Comparison of ENCODE assay signal across 21 cellular contexts in the genomic region with DNA sequence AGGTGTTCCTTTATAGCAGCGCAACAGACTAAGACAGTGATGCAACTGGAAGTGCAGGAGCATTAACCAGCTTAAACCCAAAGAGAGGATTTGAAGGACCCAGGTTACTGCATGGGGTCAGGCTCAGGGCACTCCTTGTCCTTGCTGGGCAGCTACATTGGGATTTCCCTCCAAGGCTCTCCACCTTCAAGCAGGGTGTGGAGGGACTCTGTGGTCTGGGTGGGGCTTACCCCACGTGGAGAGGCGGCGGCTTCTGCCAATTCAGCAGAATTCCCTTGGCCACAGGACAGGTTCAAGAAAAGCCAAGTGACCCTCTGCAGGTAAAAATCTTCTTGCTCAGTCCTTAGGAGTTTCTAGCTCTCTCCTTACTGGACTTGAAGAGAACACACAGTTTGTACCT. TPM values are rescaled to one million over a fixed set of nuclear protein-coding genes. Genes with fewer than 3 reads are reported as not detected.
DNase-seq lines count a peak whose midpoint lies in the region; ATAC-seq and TF ChIP-seq lines count a peak whose summit lies in the region.
"Had no signal": no experiment of that assay in that cellular context is flagged by ENCODE, and none has a peak within 500 bp of the region (broad histone marks: within the 10 kb centered on the region; RNA-seq: fewer than 3 reads in every experiment).

No MANE protein-coding gene starts in this region.

- H3K27ac Mint-ChIP-seq in activated CD4-positive, alpha-beta T cell treated with anti-CD3 and anti-CD28 coated beads for 36 hours = peak overlapping the region; percentile 73
- peak overlapping the region; percentile 37 for H3K27ac Mint-ChIP-seq in activated naive CD8-positive, alpha-beta T cell treated with anti-CD3 and anti-CD28 coated beads, Interleukin-2, amount 50 U/mL, for 24 hours
- no peak overlapping the region for H3K27ac Mint-ChIP-seq in activated naive CD4-positive, alpha-beta T cell treated with anti-CD3 and anti-CD28 coated beads for 36 hours

- H3K4me3 Mint-ChIP-seq in activated CD4-positive, alpha-beta T cell treated with anti-CD3 and anti-CD28 coated beads for 36 hours = no peak overlapping the region
- no peak overlapping the region for H3K4me3 Mint-ChIP-seq in activated naive CD8-positive, alpha-beta T cell treated with anti-CD3 and anti-CD28 coated beads, Interleukin-2, amount 50 U/mL, for 24 hours
- H3K4me3 Mint-ChIP-seq in activated naive CD4-positive, alpha-beta T cell treated with anti-CD3 and anti-CD28 coated beads for 36 hours = no peak overlapping the region
- H3K4me3 Mint-ChIP-seq: CD14-positive monocyte had no signal

- intact Hi-C loops in activated CD4-positive, alpha-beta T cell treated with anti-CD3 and anti-CD28 coated beads for 36 hours (cut with DNase I, micrococcal nuclease) = no loop called here
- intact Hi-C loops in lower lobe of right lung (cut with DNase I) = no loop called here
- intact Hi-C loops in activated naive CD4-positive, alpha-beta T cell treated with anti-CD3 and anti-CD28 coated beads for 36 hours (cut with micrococcal nuclease) = no loop called here

- H3K4me2 ChIP-seq in BLaER1 treated with 17β-estradiol and CSF1 and Interleukin-3, amounts not matched to agents 10 nM and 100 nM = peak overlapping the region in 10 of 11 experiments; percentile 15 to 87 (median 74); a peak in 16 of 22 replicates

- H3K4me1 Mint-ChIP-seq in activated CD4-positive, alpha-beta T cell treated with anti-CD3 and anti-CD28 coated beads for 36 hours = peaks cover 48% of the 10 kb centered on the region
- peaks cover 61% of the 10 kb centered on the region for H3K4me1 Mint-ChIP-seq in activated naive CD8-positive, alpha-beta T cell treated with anti-CD3 and anti-CD28 coated beads, Interleukin-2, amount 50 U/mL, for 24 hours
- peaks cover 65% of the 10 kb centered on the region for H3K4me1 Mint-ChIP-seq in activated naive CD4-positive, alpha-beta T cell treated with anti-CD3 and anti-CD28 coated beads for 36 hours (ENCODE audit: low read depth)

- no peak for DNase-seq in activated CD4-positive, alpha-beta T cell treated with anti-CD3 and anti-CD28 coated beads for 36 hours
- no peak for DNase-seq in activated CD4-positive, alpha-beta T cell treated with anti-CD3 and anti-CD28 coated beads, Interleukin-2, amount 50 U/mL, for 48 hours
- no peak for DNase-seq in activated naive CD8-positive, alpha-beta T cell treated with anti-CD3 and anti-CD28 coated beads, Interleukin-2, amount 50 U/mL, for 24 hours
- DNase-seq in lower lobe of right lung (no peak), NAMALWA (ENCODE audit: low spot score) (no peak)
- no peak for DNase-seq in activated naive CD4-positive, alpha-beta T cell treated with anti-CD3 and anti-CD28 coated beads for 36 hours
- DNase-seq: 8988T; DMS53; GDM1; NCI-H1092 treated with DMSO at 0.1 percent for 48 hours; NCI-H146; NCI-H2029 treated with DMSO at 0.1 percent for 48 hours; NCI-H226; NCI-H510A treated with DMSO at 0.1 percent for 48 hours; NCI-H774; NK-92 treated with Interleukin-12 subunit alpha and Interleukin-12 subunit beta, amount 100 ng/mL, for 24 hours; SJCRH30 had no signal

- POLR2A ChIA-PET in activated CD4-positive, alpha-beta T cell treated with anti-CD3 and anti-CD28 coated beads for 36 hours (lab: Charles Lee) = no interaction called here

- no peak overlapping the region; a peak in 2 of 22 replicates for H3K27ac ChIP-seq in BLaER1 treated with 17β-estradiol and CSF1 and Interleukin-3, amounts not matched to agents 10 nM and 100 nM
- no peak overlapping the region for H3K27ac ChIP-seq in lower lobe of right lung
- H3K27ac ChIP-seq: SJCRH30 had no signal

- H3K9ac ChIP-seq in BLaER1 treated with 17β-estradiol and CSF1 and Interleukin-3, amounts not matched to agents 10 nM and 100 nM = no peak overlapping the region

- H3K27me3 Mint-ChIP-seq in activated CD4-positive, alpha-beta T cell treated with anti-CD3 and anti-CD28 coated beads for 36 hours = no peaks in the 10 kb centered on the region
- H3K27me3 Mint-ChIP-seq in activated naive CD8-positive, alpha-beta T cell treated with anti-CD3 and anti-CD28 coated beads, Interleukin-2, amount 50 U/mL, for 24 hours = no peaks in the 10 kb centered on the region
- no peaks in the 10 kb centered on the region for H3K27me3 Mint-ChIP-seq in activated naive CD4-positive, alpha-beta T cell treated with anti-CD3 and anti-CD28 coated beads for 36 hours (ENCODE audit: low read depth)

- no peak for ATAC-seq in activated CD4-positive, alpha-beta T cell treated with anti-CD3 and anti-CD28 coated beads for 36 hours
- ATAC-seq in activated naive CD8-positive, alpha-beta T cell treated with anti-CD3 and anti-CD28 coated beads, Interleukin-2, amount 50 U/mL, for 24 hours = no peak
- ATAC-seq in lower lobe of right lung (peak; percentile 33 to 84), HG02798 (IDR thresholded peaks at IDR 0.05; ENCODE audit: poor library complexity, unreplicated experiment) (no peak)
- ATAC-seq: Panc1 had no signal

- H3K4me3 ChIP-seq in BLaER1 treated with 17β-estradiol and CSF1 and Interleukin-3, amounts not matched to agents 10 nM and 100 nM = no peak overlapping the region
- no peak overlapping the region for H3K4me3 ChIP-seq in lower lobe of right lung
- H3K4me3 ChIP-seq: SJCRH30 had no signal

- TF ChIP-seq CTCF in lower lobe of right lung (IDR thresholded peaks at IDR 0.05) = no peak

- no peaks in the 10 kb centered on the region for H3K9me3 Mint-ChIP-seq in activated CD4-positive, alpha-beta T cell treated with anti-CD3 and anti-CD28 coated beads for 36 hours (ENCODE audit: low read depth)
- H3K9me3 Mint-ChIP-seq in activated naive CD8-positive, alpha-beta T cell treated with anti-CD3 and anti-CD28 coated beads, Interleukin-2, amount 50 U/mL, for 24 hours = no peaks in the 10 kb centered on the region
- no peaks in the 10 kb centered on the region for H3K9me3 Mint-ChIP-seq in activated naive CD4-positive, alpha-beta T cell treated with anti-CD3 and anti-CD28 coated beads for 36 hours

- H3K4me1 ChIP-seq in BLaER1 treated with 17β-estradiol and CSF1 and Interleukin-3, amounts not matched to agents 10 nM and 100 nM = peaks cover 33 to 57% (median 53%) of the 10 kb centered on the region in 10 experiments
- H3K4me1 ChIP-seq in lower lobe of right lung = peaks cover 9% of the 10 kb centered on the region
- H3K4me1 ChIP-seq: SJCRH30 had no signal

- H4K20me1 ChIP-seq in BLaER1 treated with 17β-estradiol and CSF1 and Interleukin-3, amounts not matched to agents 10 nM and 100 nM = peaks cover 22 to 100% (median 96%) of the 10 kb centered on the region in 11 experiments; a peak in 21 of 22 replicates

- H3K27me3 ChIP-seq in BLaER1 treated with 17β-estradiol and CSF1 and Interleukin-3, amounts not matched to agents 10 nM and 100 nM = no peaks in the 10 kb centered on the region
- H3K27me3 ChIP-seq in lower lobe of right lung (ENCODE audit: low read depth) = no peaks in the 10 kb centered on the region
- H3K27me3 ChIP-seq: SJCRH30 had no signal

- H3K36me3 ChIP-seq in BLaER1 treated with 17β-estradiol and CSF1 and Interleukin-3, amounts not matched to agents 10 nM and 100 nM = peaks cover 47 to 90% (median 80%) of the 10 kb centered on the region in 11 experiments
- peaks cover 44% of the 10 kb centered on the region for H3K36me3 ChIP-seq in lower lobe of right lung

- H3K36me3 Mint-ChIP-seq in activated CD4-positive, alpha-beta T cell treated with anti-CD3 and anti-CD28 coated beads for 36 hours (ENCODE audit: low read depth) = peaks cover 67% of the 10 kb centered on the region
- peaks cover 72% of the 10 kb centered on the region for H3K36me3 Mint-ChIP-seq in activated naive CD8-positive, alpha-beta T cell treated with anti-CD3 and anti-CD28 coated beads, Interleukin-2, amount 50 U/mL, for 24 hours (ENCODE audit: low read depth)
- peaks cover 45% of the 10 kb centered on the region for H3K36me3 Mint-ChIP-seq in activated naive CD4-positive, alpha-beta T cell treated with anti-CD3 and anti-CD28 coated beads for 36 hours (ENCODE audit: low read depth)

- CTCF ChIA-PET in activated CD4-positive, alpha-beta T cell treated with anti-CD3 and anti-CD28 coated beads for 36 hours (lab: Charles Lee) = no interaction called here
- CTCF ChIA-PET in activated naive CD4-positive, alpha-beta T cell treated with anti-CD3 and anti-CD28 coated beads for 36 hours (lab: Charles Lee) = no interaction called here

- peaks cover 6 to 20% (median 12%) of the 10 kb centered on the region in 11 experiments; a peak in 19 of 22 replicates for H3K9me3 ChIP-seq in BLaER1 treated with 17β-estradiol and CSF1 and Interleukin-3, amounts not matched to agents 10 nM and 100 nM (replicated peaks in 1 of 11)
- H3K9me3 ChIP-seq in lower lobe of right lung = no peaks in the 10 kb centered on the region
- H3K9me3 ChIP-seq: SJCRH30 had no signal

RNA-seq across cellular contexts. Expression of a gene that starts 6.5 kb away (rescaled TPM):
- 10 to 100 TPM; 64.0 to 66.7 TPM for total RNA-seq in activated CD4-positive, alpha-beta T cell treated with anti-CD3 and anti-CD28 coated beads for 36 hours
- total RNA-seq in lower lobe of right lung = 18.1 TPM
- 10 to 100 TPM; 59.6 to 60.6 TPM for total RNA-seq in activated naive CD4-positive, alpha-beta T cell treated with anti-CD3 and anti-CD28 coated beads for 36 hours

RNA-seq across cellular contexts. Expression of a gene that starts 6.6 kb away (rescaled TPM):
- 1 to 10 TPM; 1.5 to 1.6 TPM for total RNA-seq in activated CD4-positive, alpha-beta T cell treated with anti-CD3 and anti-CD28 coated beads for 36 hours
- total RNA-seq in lower lobe of right lung = 0.32 TPM
- 1 to 10 TPM; 1.3 to 2.1 TPM for total RNA-seq in activated naive CD4-positive, alpha-beta T cell treated with anti-CD3 and anti-CD28 coated beads for 36 hours

RNA-seq across cellular contexts. Expression of a gene that starts 53.0 kb away (rescaled TPM):
- 100 to 1,000 TPM in 1 of 2 experiments, 10 to 100 TPM in 1; 96.9 to 117 TPM for total RNA-seq in activated CD4-positive, alpha-beta T cell treated with anti-CD3 and anti-CD28 coated beads for 36 hours
- total RNA-seq in lower lobe of right lung = 195 TPM
- 100 to 1,000 TPM; 125 to 133 TPM for total RNA-seq in activated naive CD4-positive, alpha-beta T cell treated with anti-CD3 and anti-CD28 coated beads for 36 hours

Comparison
In these comparisons a context has a peak if more than half of its experiments do, and no peak if none do; other contexts are left out.
1. ATAC-seq: peak in lower lobe of right lung (2 of 2); none in activated CD4-positive, alpha-beta T cell treated with anti-CD3 and anti-CD28 coated beads for 36 hours (single experiment), activated naive CD8-positive, alpha-beta T cell treated with anti-CD3 and anti-CD28 coated beads, Interleukin-2, amount 50 U/mL, for 24 hours (single experiment) and HG02798 (single experiment).